18 cellular contexts compared by ENCODE assay signal in genomic region chr10:24249829-24250415, GRCh38. TPM values are rescaled to one million over a fixed set of nuclear protein-coding genes. Genes with fewer than 3 reads are reported as not detected.
DNase-seq lines count a peak whose midpoint lies in the region; ATAC-seq, FAIRE-seq and TF ChIP-seq lines count a peak whose summit lies in the region.
"Had no signal": no experiment of that assay in that cellular context is flagged by ENCODE, and none has a peak within 500 bp of the region (broad histone marks: within the 10 kb centered on the region; RNA-seq: fewer than 3 reads in every experiment).

No MANE protein-coding gene starts in this region.

- TF ChIP-seq EP300 in esophagus muscularis mucosa (IDR thresholded peaks at IDR 0.05): no peak

- FAIRE-seq in astrocyte (lab: Jason Lieb, UNC): no peak

- H4K20me1 ChIP-seq in astrocyte (ENCODE audit: insufficient read depth, low read length): no peaks in the 10 kb centered on the region

- no peak for ATAC-seq in GM21529 (IDR thresholded peaks at IDR 0.05; ENCODE audit: unreplicated experiment)
- ATAC-seq: stimulated activated effector memory CD8-positive, alpha-beta T cell treated with anti-CD3 and anti-CD28 coated beads, Interleukin-12 subunit alpha, Interleukin-12 subunit beta, amount 100 ng/mL, for 72 hours had no signal

- no peaks in the 10 kb centered on the region for H3K79me2 ChIP-seq in astrocyte (ENCODE audit: insufficient read depth, low read length)
- H3K79me2 ChIP-seq in parathyroid adenoma: peaks cover 28% of the 10 kb centered on the region

- H3K9ac ChIP-seq in astrocyte (ENCODE audit: low read length): no peak overlapping the region
- H3K9ac ChIP-seq in parathyroid adenoma: no peak overlapping the region

- H3K4me2 ChIP-seq in astrocyte (ENCODE audit: low read length): peak overlapping the region; percentile 40
- no peak overlapping the region for H3K4me2 ChIP-seq in parathyroid adenoma (ENCODE audit: low read length)

- TF ChIP-seq POLR2A in esophagus muscularis mucosa (IDR thresholded peaks at IDR 0.05; ENCODE audit: low read depth): no peak

- H3K4me1 Mint-ChIP-seq in astrocyte (ENCODE audit: low read depth, unreplicated experiment): peaks cover 8% of the 10 kb centered on the region
- H3K4me1 Mint-ChIP-seq: activated CD4-positive, alpha-beta T cell treated with anti-CD3 and anti-CD28 coated beads, Interleukin-2, amount 10 ng/mL, durations not matched to agents 7 days and 5 days; central memory CD8-positive, alpha-beta T cell; stimulated activated effector memory CD8-positive, alpha-beta T cell treated with anti-CD3 and anti-CD28 coated beads, Interleukin-12 subunit alpha, Interleukin-12 subunit beta, amount 100 ng/mL, for 72 hours had no signal

- no peaks in the 10 kb centered on the region for H3K27me3 Mint-ChIP-seq in astrocyte (ENCODE audit: low read depth, unreplicated experiment)
- H3K27me3 Mint-ChIP-seq: activated CD4-positive, alpha-beta T cell treated with anti-CD3 and anti-CD28 coated beads, Interleukin-2, amount 10 ng/mL, durations not matched to agents 7 days and 5 days; central memory CD8-positive, alpha-beta T cell had no signal

- DNase-seq in AG10803 (ENCODE audit: low read depth) (peak; percentile 3), astrocyte (ENCODE audit: low read depth) (peak; percentile 92), fibroblast of pulmonary artery (ENCODE audit: low read depth) (peak; percentile 88), NCI-H1048 (lab: John Stamatoyannopoulos, UW) (no peak), esophagus muscularis mucosa (ENCODE audit: extremely low spot score) (no peak), dermis blood vessel endothelial cell (no peak)
- DNase-seq: activated CD4-positive, alpha-beta T cell treated with anti-CD3 and anti-CD28 coated beads, Interleukin-2, amount 10 ng/mL, durations not matched to agents 7 days and 5 days; activated naive CD4-positive, alpha-beta T cell treated with anti-CD3 and anti-CD28 coated beads, Interleukin-2, amount 50 U/mL, for 16 hours; C1 segment of cervical spinal cord; NCI-H2081; NCI-H526; ovary had no signal

- H3K36me3 Mint-ChIP-seq in astrocyte (ENCODE audit: low read depth, unreplicated experiment): no peaks in the 10 kb centered on the region
- H3K36me3 Mint-ChIP-seq: stimulated activated effector memory CD8-positive, alpha-beta T cell treated with anti-CD3 and anti-CD28 coated beads, Interleukin-12 subunit alpha, Interleukin-12 subunit beta, amount 100 ng/mL, for 72 hours had no signal

- TF ChIP-seq CTCF in AG10803 (conservative IDR thresholded peaks at IDR 0.05; ENCODE audit: low read length) (no peak), astrocyte (IDR thresholded peaks at IDR 0.05; ENCODE audit: insufficient read depth, low read depth, low read length) (no peak), fibroblast of pulmonary artery (IDR thresholded peaks at IDR 0.05; ENCODE audit: low read length, missing control alignments) (no peak), parathyroid adenoma (IDR thresholded peaks at IDR 0.05) (no peak), esophagus muscularis mucosa (IDR thresholded peaks at IDR 0.05) (no peak)

- H3K36me3 ChIP-seq in astrocyte (ENCODE audit: insufficient read depth, low read length) (no peaks in the 10 kb centered on the region), parathyroid adenoma (ENCODE audit: control insufficient read depth, insufficient read depth, low read length) (no peaks in the 10 kb centered on the region), esophagus muscularis mucosa (no peaks in the 10 kb centered on the region)
- H3K36me3 ChIP-seq: ovary, SJSA1 had no signal

- no peak overlapping the region for H3K27ac ChIP-seq in astrocyte (ENCODE audit: low read depth, low read length)
- H3K27ac ChIP-seq in parathyroid adenoma: peak overlapping the region; percentile 36
- H3K27ac ChIP-seq in esophagus muscularis mucosa (replicated peaks in 1 of 4): no peak overlapping the region
- H3K27ac ChIP-seq: ovary, SJSA1 had no signal

- no peak overlapping the region for H3K4me3 Mint-ChIP-seq in astrocyte (ENCODE audit: unreplicated experiment)
- H3K4me3 Mint-ChIP-seq: activated CD4-positive, alpha-beta T cell treated with anti-CD3 and anti-CD28 coated beads, Interleukin-2, amount 10 ng/mL, durations not matched to agents 7 days and 5 days; central memory CD8-positive, alpha-beta T cell; stimulated activated effector memory CD8-positive, alpha-beta T cell treated with anti-CD3 and anti-CD28 coated beads, Interleukin-12 subunit alpha, Interleukin-12 subunit beta, amount 100 ng/mL, for 72 hours had no signal

- H3K27me3 ChIP-seq in astrocyte (ENCODE audit: insufficient read depth, low read length) (no peaks in the 10 kb centered on the region), parathyroid adenoma (ENCODE audit: control insufficient read depth, insufficient read depth, low read length) (no peaks in the 10 kb centered on the region), esophagus muscularis mucosa (no peaks in the 10 kb centered on the region)
- H3K27me3 ChIP-seq: ovary, SJSA1 had no signal

- H2AFZ ChIP-seq in astrocyte (ENCODE audit: low read depth, low read length): no peak overlapping the region
- no peak overlapping the region for H2AFZ ChIP-seq in parathyroid adenoma

- intact Hi-C loops in esophagus muscularis mucosa (cut with DNase I): no loop called here

- H3K9me3 Mint-ChIP-seq in astrocyte (ENCODE audit: unreplicated experiment): no peaks in the 10 kb centered on the region
- H3K9me3 Mint-ChIP-seq: activated CD4-positive, alpha-beta T cell treated with anti-CD3 and anti-CD28 coated beads, Interleukin-2, amount 10 ng/mL, durations not matched to agents 7 days and 5 days; central memory CD8-positive, alpha-beta T cell; stimulated activated effector memory CD8-positive, alpha-beta T cell treated with anti-CD3 and anti-CD28 coated beads, Interleukin-12 subunit alpha, Interleukin-12 subunit beta, amount 100 ng/mL, for 72 hours had no signal

- H3K4me1 ChIP-seq in astrocyte (ENCODE audit: insufficient read depth, low read length) (peaks cover 14% of the 10 kb centered on the region), parathyroid adenoma (peaks cover 30% of the 10 kb centered on the region), esophagus muscularis mucosa (peaks cover 0 to 12% (median under 1%) of the 10 kb centered on the region in 4 donors)
- H3K4me1 ChIP-seq: SJSA1 had no signal

- H3K9me3 ChIP-seq in astrocyte (ENCODE audit: insufficient read depth, low read depth, low read length) (no peaks in the 10 kb centered on the region), parathyroid adenoma (ENCODE audit: control insufficient read depth, low read length) (no peaks in the 10 kb centered on the region), esophagus muscularis mucosa (no peaks in the 10 kb centered on the region)
- H3K9me3 ChIP-seq: ovary, SJSA1 had no signal

- 84% methylated on average over 9 of the region's 9 CpGs for WGBS in esophagus muscularis mucosa

- no peak overlapping the region for H3K27ac Mint-ChIP-seq in astrocyte (ENCODE audit: unreplicated experiment)
- H3K27ac Mint-ChIP-seq: activated CD4-positive, alpha-beta T cell treated with anti-CD3 and anti-CD28 coated beads, Interleukin-2, amount 10 ng/mL, durations not matched to agents 7 days and 5 days; stimulated activated effector memory CD8-positive, alpha-beta T cell treated with anti-CD3 and anti-CD28 coated beads, Interleukin-12 subunit alpha, Interleukin-12 subunit beta, amount 100 ng/mL, for 72 hours had no signal

- H3K4me3 ChIP-seq in AG10803 (ENCODE audit: low read length): no peak overlapping the region
- H3K4me3 ChIP-seq in astrocyte (ENCODE audit: insufficient read depth, low read depth, low read length): no peak overlapping the region
- H3K4me3 ChIP-seq in fibroblast of pulmonary artery (replicated peaks; ENCODE audit: low read depth, low read length): no peak overlapping the region
- H3K4me3 ChIP-seq in parathyroid adenoma (ENCODE audit: low read depth, low read length): no peak overlapping the region
- no peak overlapping the region for H3K4me3 ChIP-seq in esophagus muscularis mucosa
- H3K4me3 ChIP-seq: ovary, SJSA1 had no signal

RNA-seq across cellular contexts. Expression of gene KIAA1217, which starts 41.0 kb away (rescaled TPM):
- total RNA-seq in astrocyte (31.8 and 43.5 TPM in 2 replicates), esophagus muscularis mucosa (10 to 100 TPM; 10.1 to 15.9 (median 12.5) TPM), dermis blood vessel endothelial cell (7.5 and 15.3 TPM in 2 replicates)
- total RNA-seq: OCI-LY7 had no signal

Comparison
In these comparisons a context has a peak if more than half of its experiments do, and no peak if none do; other contexts are left out.
1. DNase-seq: peak in AG10803 (single experiment), astrocyte (single experiment) and fibroblast of pulmonary artery (single experiment); none in NCI-H1048 (single experiment), esophagus muscularis mucosa (single experiment) and dermis blood vessel endothelial cell (single experiment).